9 cellular contexts compared by ENCODE assay signal in the genomic region with DNA sequence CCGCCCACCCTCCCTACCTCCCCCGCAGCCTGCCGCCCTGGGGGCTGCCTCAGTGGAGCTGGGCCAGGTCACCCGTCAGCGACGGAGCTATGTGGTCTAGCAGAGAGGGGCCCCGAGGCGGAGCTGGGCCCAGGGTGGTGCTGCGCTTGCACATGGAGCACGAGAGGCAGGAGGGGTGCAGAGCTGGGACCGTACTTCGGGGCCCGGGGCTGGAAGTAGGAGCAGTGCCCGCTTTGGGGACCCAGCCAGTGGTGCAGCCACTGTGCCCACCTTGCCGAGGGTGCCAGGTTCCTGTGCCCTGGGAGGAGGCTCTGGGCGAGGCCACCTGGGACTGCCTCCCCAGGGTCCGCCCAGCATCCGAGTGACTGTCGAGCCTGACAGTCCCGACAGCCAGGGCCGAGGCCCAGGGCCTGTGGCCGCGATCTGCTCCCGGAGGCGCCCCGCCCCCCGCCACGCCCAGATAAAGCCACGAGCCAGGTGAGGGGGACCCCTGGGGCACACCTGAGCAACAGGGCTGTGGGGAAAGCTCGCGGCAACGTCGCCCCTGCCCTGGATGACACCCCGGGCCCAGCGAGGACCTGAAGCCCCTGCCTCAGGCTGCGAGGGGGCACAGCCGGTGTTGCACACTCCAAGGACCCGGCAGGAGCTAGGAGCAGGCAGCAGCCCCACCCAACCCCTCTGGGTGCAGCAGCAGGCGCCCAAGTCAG.
"Had no signal": no experiment of that assay in that cellular context is flagged by ENCODE, and none has a peak within 500 bp of the region (broad histone marks: within the 10 kb centered on the region; RNA-seq: fewer than 3 reads in every experiment).

No MANE protein-coding gene starts in this region.

- H3K36me3 ChIP-seq: left ventricle myocardium inferior, prostate gland, tibial nerve had no signal

- H3K4me1 ChIP-seq: left ventricle myocardium inferior, prostate gland, tibial nerve had no signal

- H3K4me3 ChIP-seq: left ventricle myocardium inferior, prostate gland, tibial nerve had no signal

- DNase-seq: activated CD8-positive, alpha-beta memory T cell treated with anti-CD3 and anti-CD28 coated beads, Interleukin-2, amount 50 U/mL, for 48 hours; amniotic stem cell; cortex of kidney; left ventricle myocardium inferior; stimulated activated naive CD4-positive, alpha-beta T cell treated with Interleukin-2 at 50 U/mL for 16 hours; T-helper 9 cell had no signal

- H3K9me3 ChIP-seq: left ventricle myocardium inferior, prostate gland, tibial nerve had no signal

- H3K27ac ChIP-seq: epithelial cell of prostate, left ventricle myocardium inferior, prostate gland, tibial nerve had no signal
